Comparison of ENCODE assay signal across 15 cellular contexts in the genomic region with DNA sequence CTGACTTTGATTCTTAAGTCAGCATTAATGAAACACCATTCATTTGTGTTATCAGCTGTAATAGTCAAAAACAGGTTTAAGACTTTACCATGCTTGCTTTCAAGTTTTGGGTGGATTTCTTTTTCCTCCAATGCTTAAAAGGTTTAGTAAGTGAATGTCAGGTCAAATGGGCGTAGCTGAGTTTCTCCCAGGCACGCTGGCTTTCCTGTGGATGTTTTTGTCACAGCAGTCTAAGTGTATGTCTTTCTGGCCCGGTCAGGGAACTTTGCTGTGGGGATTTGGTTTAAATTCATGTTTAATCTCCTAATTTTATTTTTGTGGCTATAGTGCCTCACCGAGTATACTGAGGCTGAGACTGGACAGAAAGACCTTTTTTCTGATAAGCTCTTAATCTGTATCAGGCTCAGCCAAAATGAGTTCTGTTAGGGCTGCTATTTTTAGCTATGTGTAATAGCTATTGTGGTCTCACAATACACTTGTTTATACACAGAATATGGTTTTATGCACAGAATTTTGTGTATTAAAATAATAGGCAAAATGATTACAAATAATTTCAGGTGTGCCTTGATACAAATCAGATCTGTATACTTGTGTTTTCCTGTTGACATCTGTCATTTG.
A peak's percentile ranks its signal among the peaks of the same experiment; 100 is the strongest.
DNase-seq lines count a peak whose midpoint lies in the region; ATAC-seq and TF ChIP-seq lines count a peak whose summit lies in the region.
"Had no signal": no experiment of that assay in that cellular context is flagged by ENCODE, and none has a peak within 500 bp of the region (broad histone marks: within the 10 kb centered on the region; RNA-seq: fewer than 3 reads in every experiment).

No MANE protein-coding gene starts in this region.

- 82% methylated on average over 4 of the region's 4 CpGs; no CpG with 5 or more reads in 1 of the 2 experiments for WGBS in endodermal cell (ENCODE audit: insufficient coverage in 1 of 2, insufficient read length in 1 of 2), 2 experiments

- ATAC-seq in left ventricle myocardium superior (peak; percentile 72), mucosa of descending colon (no peak)
- peak; percentile 45 for ATAC-seq in stimulated activated naive CD8-positive, alpha-beta T cell treated with anti-CD3 and anti-CD28 coated beads, Interleukin-15, amount 100 ng/mL, for 72 hours

- H3K9me3 Mint-ChIP-seq in activated CD4-positive, alpha-beta T cell treated with anti-CD3 and anti-CD28 coated beads, Interleukin-2, amount 10 ng/mL, durations not matched to agents 24 days and 14 days = no peaks in the 10 kb centered on the region
- H3K9me3 Mint-ChIP-seq in activated CD4-positive, alpha-beta memory T cell treated with anti-CD3 and anti-CD28 coated beads, Interleukin-2, amount 10 ng/mL, durations not matched to agents 7 days and 5 days = no peaks in the 10 kb centered on the region
- H3K9me3 Mint-ChIP-seq in stimulated activated naive CD8-positive, alpha-beta T cell treated with anti-CD3 and anti-CD28 coated beads, Interleukin-15, amount 100 ng/mL, for 72 hours = no peaks in the 10 kb centered on the region
- no peaks in the 10 kb centered on the region for H3K9me3 Mint-ChIP-seq in endodermal cell

- POLR2A ChIA-PET in activated CD4-positive, alpha-beta memory T cell treated with anti-CD3 and anti-CD28 coated beads, Interleukin-2, amount 10 ng/mL, durations not matched to agents 7 days and 5 days (lab: Charles Lee) = interaction anchor here (0.9 to 1.5 kb wide), 4 partner anchors 13 to 55 kb away, joined by 3 to 5 read pairs (median 4); no protein-coding TSS in a partner anchor

- H3K9ac ChIP-seq in endodermal cell (ENCODE audit: extremely low read depth, low read length, poor library complexity, severe bottlenecking) = no peak overlapping the region

- intact Hi-C loops in activated CD4-positive, alpha-beta T cell treated with anti-CD3 and anti-CD28 coated beads, Interleukin-2, amount 10 ng/mL, durations not matched to agents 24 days and 14 days (cut with micrococcal nuclease) = no loop called here
- intact Hi-C loops in left ventricle myocardium superior (cut with micrococcal nuclease) (no loop called here), mucosa of descending colon (cut with DNase I, micrococcal nuclease) (no loop called here)

- H3K36me3 ChIP-seq in endodermal cell (ENCODE audit: control insufficient read depth, insufficient read depth, low read length) (no peaks in the 10 kb centered on the region), mucosa of descending colon (ENCODE audit: low read depth) (no peaks in the 10 kb centered on the region)
- H3K36me3 ChIP-seq: SJCRH30, suprapubic skin had no signal

- H3K4me1 ChIP-seq in endodermal cell (ENCODE audit: control insufficient read depth, insufficient read depth, low read length) = peaks cover 14% of the 10 kb centered on the region
- H3K4me1 ChIP-seq in mucosa of descending colon (ENCODE audit: low read depth) = no peaks in the 10 kb centered on the region

- CTCF ChIA-PET in activated CD4-positive, alpha-beta memory T cell treated with anti-CD3 and anti-CD28 coated beads, Interleukin-2, amount 10 ng/mL, durations not matched to agents 7 days and 5 days (lab: Charles Lee) = interaction anchor here (1.0 to 2.0 kb wide), 3 partner anchors 12 to 52 kb away, joined by 3 to 8 read pairs (median 4); no protein-coding TSS in a partner anchor

- DNase-seq in activated CD4-positive, alpha-beta T cell treated with anti-CD3 and anti-CD28 coated beads, Interleukin-2, amount 10 ng/mL, durations not matched to agents 24 days and 14 days = no peak
- no peak for DNase-seq in activated CD4-positive, alpha-beta T cell treated with anti-CD3 and anti-CD28 coated beads for 48 hours
- DNase-seq in activated CD4-positive, alpha-beta memory T cell treated with anti-CD3 and anti-CD28 coated beads, Interleukin-2, amount 10 ng/mL, durations not matched to agents 7 days and 5 days = no peak
- DNase-seq in left ventricle myocardium superior = no peak
- DNase-seq in stimulated activated naive CD8-positive, alpha-beta T cell treated with anti-CD3 and anti-CD28 coated beads, Interleukin-15, amount 100 ng/mL, for 72 hours = no peak
- no peak for DNase-seq in endodermal cell
- DNase-seq in ecto neural progenitor cell (ENCODE audit: low spot score) = no peak
- no peak for DNase-seq in mucosa of descending colon
- DNase-seq: DMS53; effector CD4-positive, alpha-beta T cell; HCEC 1CT; NCI-H748 treated with DMSO at 0.1 percent for 48 hours had no signal

- H3K4me3 Mint-ChIP-seq in activated CD4-positive, alpha-beta T cell treated with anti-CD3 and anti-CD28 coated beads, Interleukin-2, amount 10 ng/mL, durations not matched to agents 24 days and 14 days = peak overlapping the region; percentile 75
- peak overlapping the region; percentile 39 for H3K4me3 Mint-ChIP-seq in activated CD4-positive, alpha-beta memory T cell treated with anti-CD3 and anti-CD28 coated beads, Interleukin-2, amount 10 ng/mL, durations not matched to agents 7 days and 5 days
- H3K4me3 Mint-ChIP-seq in stimulated activated naive CD8-positive, alpha-beta T cell treated with anti-CD3 and anti-CD28 coated beads, Interleukin-15, amount 100 ng/mL, for 72 hours = peak overlapping the region; percentile 61 to 69
- H3K4me3 Mint-ChIP-seq in endodermal cell = no peak overlapping the region

- H3K4me3 ChIP-seq in endodermal cell (ENCODE audit: low read length) (no peak overlapping the region), mucosa of descending colon (no peak overlapping the region)
- H3K4me3 ChIP-seq: lung, SJCRH30, suprapubic skin had no signal

- H3K36me3 Mint-ChIP-seq in activated CD4-positive, alpha-beta T cell treated with anti-CD3 and anti-CD28 coated beads, Interleukin-2, amount 10 ng/mL, durations not matched to agents 24 days and 14 days (ENCODE audit: low read depth) = no peaks in the 10 kb centered on the region
- H3K36me3 Mint-ChIP-seq in activated CD4-positive, alpha-beta memory T cell treated with anti-CD3 and anti-CD28 coated beads, Interleukin-2, amount 10 ng/mL, durations not matched to agents 7 days and 5 days (ENCODE audit: low read depth) = peaks cover 3% of the 10 kb centered on the region
- H3K36me3 Mint-ChIP-seq in endodermal cell (ENCODE audit: low read depth) = no peaks in the 10 kb centered on the region

- peaks cover 38% of the 10 kb centered on the region for H3K27me3 Mint-ChIP-seq in activated CD4-positive, alpha-beta T cell treated with anti-CD3 and anti-CD28 coated beads, Interleukin-2, amount 10 ng/mL, durations not matched to agents 24 days and 14 days
- peaks cover 4% of the 10 kb centered on the region for H3K27me3 Mint-ChIP-seq in activated CD4-positive, alpha-beta memory T cell treated with anti-CD3 and anti-CD28 coated beads, Interleukin-2, amount 10 ng/mL, durations not matched to agents 7 days and 5 days
- no peaks in the 10 kb centered on the region for H3K27me3 Mint-ChIP-seq in stimulated activated naive CD8-positive, alpha-beta T cell treated with anti-CD3 and anti-CD28 coated beads, Interleukin-15, amount 100 ng/mL, for 72 hours
- no peaks in the 10 kb centered on the region for H3K27me3 Mint-ChIP-seq in endodermal cell (ENCODE audit: insufficient read depth)

- TF ChIP-seq CTCF in endodermal cell (conservative IDR thresholded peaks at IDR 0.05) = no peak
- no peak for TF ChIP-seq CTCF in mucosa of descending colon (IDR thresholded peaks at IDR 0.05)

- H3K9me3 ChIP-seq in endodermal cell (ENCODE audit: control insufficient read depth, low read length) (no peaks in the 10 kb centered on the region), mucosa of descending colon (no peaks in the 10 kb centered on the region)
- H3K9me3 ChIP-seq: SJCRH30, suprapubic skin had no signal

- H3K4me1 Mint-ChIP-seq in activated CD4-positive, alpha-beta T cell treated with anti-CD3 and anti-CD28 coated beads, Interleukin-2, amount 10 ng/mL, durations not matched to agents 24 days and 14 days = peaks cover 38% of the 10 kb centered on the region
- peaks cover 62% of the 10 kb centered on the region for H3K4me1 Mint-ChIP-seq in activated CD4-positive, alpha-beta memory T cell treated with anti-CD3 and anti-CD28 coated beads, Interleukin-2, amount 10 ng/mL, durations not matched to agents 7 days and 5 days
- peaks cover 87% of the 10 kb centered on the region for H3K4me1 Mint-ChIP-seq in stimulated activated naive CD8-positive, alpha-beta T cell treated with anti-CD3 and anti-CD28 coated beads, Interleukin-15, amount 100 ng/mL, for 72 hours
- H3K4me1 Mint-ChIP-seq in endodermal cell = peaks cover 25% of the 10 kb centered on the region

- no peak overlapping the region for H3K27ac Mint-ChIP-seq in activated CD4-positive, alpha-beta T cell treated with anti-CD3 and anti-CD28 coated beads, Interleukin-2, amount 10 ng/mL, durations not matched to agents 24 days and 14 days
- peak overlapping the region; percentile 67 for H3K27ac Mint-ChIP-seq in activated CD4-positive, alpha-beta memory T cell treated with anti-CD3 and anti-CD28 coated beads, Interleukin-2, amount 10 ng/mL, durations not matched to agents 7 days and 5 days
- no peak overlapping the region for H3K27ac Mint-ChIP-seq in stimulated activated naive CD8-positive, alpha-beta T cell treated with anti-CD3 and anti-CD28 coated beads, Interleukin-15, amount 100 ng/mL, for 72 hours
- H3K27ac Mint-ChIP-seq in endodermal cell = no peak overlapping the region

- H3K27ac ChIP-seq in endodermal cell (ENCODE audit: low read depth, low read length) = no peak overlapping the region
- H3K27ac ChIP-seq: SJCRH30, suprapubic skin had no signal

- no peaks in the 10 kb centered on the region for H3K27me3 ChIP-seq in endodermal cell (ENCODE audit: control insufficient read depth, insufficient read depth, low read length, poor library complexity, severe bottlenecking)
- H3K27me3 ChIP-seq: SJCRH30, suprapubic skin had no signal
